8 cellular contexts compared by ENCODE assay signal in genomic region chr1:160204526-160205241, GRCh38. TPM values are rescaled to one million over a fixed set of nuclear protein-coding genes. Genes with fewer than 3 reads are reported as not detected.
A peak's percentile ranks its signal among the peaks of the same experiment; 100 is the strongest.
DNase-seq lines count a peak whose midpoint lies in the region; ATAC-seq, FAIRE-seq and TF ChIP-seq lines count a peak whose summit lies in the region.

No MANE protein-coding gene starts in this region.

- no peak for TF ChIP-seq CTCF in CD4-positive, alpha-beta T cell (IDR thresholded peaks at IDR 0.05)
- no peak for TF ChIP-seq CTCF in WTC11 (IDR thresholded peaks at IDR 0.05)
- TF ChIP-seq CTCF in stomach (IDR thresholded peaks at IDR 0.05), result no peak

- no peak for ATAC-seq in CD4-positive, alpha-beta T cell (ENCODE audit: poor library complexity)
- ATAC-seq in HG03342 (IDR thresholded peaks at IDR 0.05; ENCODE audit: unreplicated experiment), result peak; percentile 58
- no peak; the same call in 1 of the 2 replicates for ATAC-seq in WTC11

- no peak for TF ChIP-seq EP300 in stomach (IDR thresholded peaks at IDR 0.05)

- TF ChIP-seq POLR2A in stomach (IDR thresholded peaks at IDR 0.05), result no peak

- no peak for DNase-seq in CD4-positive, alpha-beta T cell
- DNase-seq in GM19239 (ENCODE audit: insufficient read length, low spot score), result peak; percentile 48
- no peak for DNase-seq in WTC11 (ENCODE audit: low spot score)
- no peak for DNase-seq in stomach
- no peak for DNase-seq in mucosa of gallbladder (ENCODE audit: low spot score)
- DNase-seq in effector CD8-positive, alpha-beta T cell (lab: John Stamatoyannopoulos, UW), result no peak

- H3K36me3 Mint-ChIP-seq in CD4-positive, alpha-beta T cell (ENCODE audit: low read depth), result no peaks in the 10 kb centered on the region
- H3K36me3 Mint-ChIP-seq in WTC11, result peaks cover 3% of the 10 kb centered on the region; the same call in 1 of the 2 replicates

- CTCF ChIA-PET in CD4-positive, alpha-beta T cell (lab: Charles Lee), result interaction anchor here (1.0 kb wide), 1 partner anchor 87 kb away, joined by 6 read pairs; no protein-coding TSS in a partner anchor
- CTCF ChIA-PET in WTC11 (lab: Charles Lee), result interaction anchor here (0.6 to 8.9 kb wide), 6 partner anchors 11 to 172 kb away, joined by 3 to 85 read pairs (median 5); partner anchors contain the start of gene CASQ1

- intact Hi-C loops in CD4-positive, alpha-beta T cell (cut with DNase I, micrococcal nuclease), result loop anchor here (5.0 kb wide), 2 partner anchors 48 to 107 kb away; partner anchors contain the start of gene IGSF8 (in 1 of the 2)
- intact Hi-C loops in stomach (cut with DNase I; ENCODE audit: low total_unique reads), result no loop called here

- H3K9me3 ChIP-seq in CD4-positive, alpha-beta T cell (ENCODE audit: control insufficient read depth, low read length), result no peaks in the 10 kb centered on the region
- no peaks in the 10 kb centered on the region for H3K9me3 ChIP-seq in iPS-18a (ENCODE audit: control insufficient read depth, low read depth, low read length)
- H3K9me3 ChIP-seq in stomach, result no peaks in the 10 kb centered on the region

- no peaks in the 10 kb centered on the region for H3K27me3 ChIP-seq in CD4-positive, alpha-beta T cell (ENCODE audit: control insufficient read depth, insufficient read depth, low read length)
- no peaks in the 10 kb centered on the region for H3K27me3 ChIP-seq in iPS-18a (ENCODE audit: control insufficient read depth, insufficient read depth, low read length)
- no peaks in the 10 kb centered on the region for H3K27me3 ChIP-seq in stomach

- H3K4me1 Mint-ChIP-seq in CD4-positive, alpha-beta T cell (ENCODE audit: low read depth), result peaks cover 35% of the 10 kb centered on the region
- H3K4me1 Mint-ChIP-seq in WTC11, result peaks cover 48% of the 10 kb centered on the region

- peak overlapping the region; percentile 93 for H3K4me3 Mint-ChIP-seq in CD4-positive, alpha-beta T cell
- H3K4me3 Mint-ChIP-seq in WTC11, result peak overlapping the region; percentile 77

- no peaks in the 10 kb centered on the region for H3K9me3 Mint-ChIP-seq in CD4-positive, alpha-beta T cell
- no peaks in the 10 kb centered on the region for H3K9me3 Mint-ChIP-seq in WTC11

- peak overlapping the region; percentile 42 for H3K4me3 ChIP-seq in iPS-18a (ENCODE audit: low read length)
- peak overlapping the region; percentile 69 to 91 (median 84) for H3K4me3 ChIP-seq in stomach

- WGBS in stomach, 5 donors, result 24 to 46% (median 34%) methylated on average over 5 to 7 of the region's 7 CpGs

- POLR2A ChIA-PET in CD4-positive, alpha-beta T cell (lab: Charles Lee), result interaction anchor here (1.0 to 1.4 kb wide), 3 partner anchors 58 to 80 kb away, joined by 3 read pairs; partner anchors contain the start of genes DCAF8 and PEX19
- POLR2A ChIA-PET in WTC11 (lab: Charles Lee), result interaction anchor here (1.0 to 1.1 kb wide), 2 partner anchors 15 to 35 kb away, joined by 3 read pairs; no protein-coding TSS in a partner anchor

- peak overlapping the region; percentile 76 for H3K27ac Mint-ChIP-seq in CD4-positive, alpha-beta T cell
- no peak overlapping the region for H3K27ac Mint-ChIP-seq in WTC11

- no peak overlapping the region for H3K9ac ChIP-seq in iPS-18a (ENCODE audit: low read length)

- peak; percentile 89 for FAIRE-seq in GM19239 (lab: Jason Lieb, UNC)

- H3K36me3 ChIP-seq in iPS-18a (ENCODE audit: control insufficient read depth, low read depth, low read length) (peaks cover 15% of the 10 kb centered on the region), stomach (peaks cover 8 to 23% (median 16%) of the 10 kb centered on the region in 4 donors)

- H3K4me1 ChIP-seq in iPS-18a (ENCODE audit: control insufficient read depth, low read depth, low read length) (peaks cover 43% of the 10 kb centered on the region), stomach (peaks cover 28 to 57% (median 50%) of the 10 kb centered on the region in 4 donors)

- peak overlapping the region; percentile 13 for H3K27ac ChIP-seq in CD4-positive, alpha-beta T cell (ENCODE audit: low read depth, low read length)
- no peak overlapping the region for H3K27ac ChIP-seq in iPS-18a (ENCODE audit: low read length)
- peak overlapping the region in 4 of 5 donors; percentile 93 to 95 (median 94) for H3K27ac ChIP-seq in stomach

- no peaks in the 10 kb centered on the region for H3K27me3 Mint-ChIP-seq in CD4-positive, alpha-beta T cell
- H3K27me3 Mint-ChIP-seq in WTC11 (ENCODE audit: low read depth), result no peaks in the 10 kb centered on the region; the same call in 1 of the 2 replicates

TF ChIP-seq in WTC11, 78 proteins besides CTCF, POLR2A, EP300 and RAD21 (continues in another document):
- TF ChIP-seq CDX4 (CRISPR knock-in tag; IDR thresholded peaks at IDR 0.05; ENCODE audit: borderline replicate concordance), result no peak
- no peak for TF ChIP-seq AFF4 (CRISPR knock-in tag; IDR thresholded peaks at IDR 0.05; ENCODE audit: borderline replicate concordance)
- TF ChIP-seq USF2 (CRISPR knock-in tag; IDR thresholded peaks at IDR 0.05), result no peak
- TF ChIP-seq PREB (CRISPR knock-in tag; IDR thresholded peaks at IDR 0.05; ENCODE audit: borderline replicate concordance), result no peak
- TF ChIP-seq TEAD4 (CRISPR knock-in tag; IDR thresholded peaks at IDR 0.05), result no peak
- no peak for TF ChIP-seq NFYB (CRISPR knock-in tag; conservative IDR thresholded peaks at IDR 0.05; ENCODE audit: low read depth)
- TF ChIP-seq ATF1 (CRISPR knock-in tag; IDR thresholded peaks at IDR 0.05), result no peak

RNA-seq across cellular contexts. Expression of gene PEA15, which starts 0.5 kb away (rescaled TPM):
- 10 to 100 TPM in 1 of 2 experiments, 1 to 10 TPM in 1; 9.4 to 10.3 TPM for total RNA-seq in CD4-positive, alpha-beta T cell
- 43.6 to 56.3 TPM (median 46.9 TPM) in 3 replicates for total RNA-seq in WTC11 (2021)
- total RNA-seq in stomach, result 10 to 100 TPM; 26.3 to 75.4 (median 34.8) TPM
- 100 to 1,000 TPM in 2 of 3 donors, 10 to 100 TPM in 1; 69.4 to 127 (median 107) TPM for polyA plus RNA-seq in stomach
- 138 TPM for total RNA-seq in mucosa of gallbladder

RNA-seq across cellular contexts. Expression of gene CASQ1, which starts 14.3 kb away (rescaled TPM):
- total RNA-seq in CD4-positive, alpha-beta T cell, result not detected
- total RNA-seq in WTC11 (2021) (0.46 to 0.50 TPM (median 0.48 TPM) in 3 replicates), stomach (under 1 TPM in 1 of 5 donors, not detected in 4; 0.55 TPM), mucosa of gallbladder (0.37 TPM)
- under 1 TPM in 2 of 3 donors, not detected in 1; 0.48 to 0.61 TPM for polyA plus RNA-seq in stomach

RNA-seq across cellular contexts. Expression of gene ATP1A4, which starts 53.3 kb away (rescaled TPM):
- total RNA-seq in CD4-positive, alpha-beta T cell, result under 1 TPM in 1 of 2 experiments, not detected in 1; 0.22 TPM
- total RNA-seq in WTC11 (2021) (0.37 to 0.78 TPM (median 0.55 TPM) in 3 replicates), stomach (under 1 TPM in 1 of 5 donors, not detected in 4; 0.37 TPM), mucosa of gallbladder (0.43 TPM)
- polyA plus RNA-seq in stomach, result under 1 TPM in 1 of 3 donors, not detected in 2; 0.05 TPM

RNA-seq across cellular contexts. Expression of gene DCAF8, which starts 57.7 kb away (rescaled TPM):
- total RNA-seq in CD4-positive, alpha-beta T cell, result 100 to 1,000 TPM; 151 to 154 TPM
- total RNA-seq in WTC11 (2021) (121 to 143 TPM (median 128 TPM) in 3 replicates), stomach (100 to 1,000 TPM in 3 of 5 donors, 10 to 100 TPM in 2; 85.8 to 267 (median 148) TPM), mucosa of gallbladder (147 TPM)
- polyA plus RNA-seq in stomach, result 10 to 100 TPM; 39.4 to 45.1 (median 40.7) TPM
